In the genomic region with DNA sequence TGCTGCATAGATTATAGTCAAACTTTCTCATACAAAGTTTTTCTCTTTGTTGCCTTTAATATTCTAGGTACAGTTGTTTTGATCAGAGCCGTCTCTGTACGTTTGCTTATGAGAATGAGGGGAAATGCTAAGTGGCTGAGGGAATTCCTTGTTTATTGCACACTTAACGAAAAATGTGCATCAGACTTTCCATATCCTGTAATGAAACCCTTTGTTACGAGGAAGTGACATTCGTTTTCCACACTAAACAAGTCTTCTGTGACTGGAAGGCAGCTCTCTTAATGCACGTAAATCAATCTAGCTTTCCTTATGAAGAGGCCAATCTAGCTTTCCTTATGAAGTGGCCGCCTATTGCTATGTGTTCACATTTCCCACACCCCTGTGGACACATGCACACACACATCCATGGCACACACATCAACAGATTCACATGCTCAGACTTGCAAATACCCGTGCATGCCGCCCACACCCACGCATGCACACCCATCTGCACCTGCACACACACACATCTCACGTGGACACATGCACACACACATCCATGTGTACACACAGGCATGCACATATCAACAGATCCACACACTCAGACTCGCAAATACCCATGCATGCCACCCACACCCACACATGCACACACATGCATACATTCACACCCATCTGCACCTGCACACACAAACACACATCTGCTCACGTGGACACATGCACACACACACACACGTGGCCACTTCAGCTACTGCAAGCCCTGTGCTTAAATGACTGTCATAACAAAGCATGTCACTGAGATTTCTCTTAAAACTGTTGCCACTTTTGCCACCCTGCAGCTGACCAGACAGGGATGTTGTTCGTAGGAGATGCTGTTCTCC, we compare ENCODE assay signal across 25 cellular contexts.
DNase-seq lines count a peak whose midpoint lies in the region; ATAC-seq and FAIRE-seq lines count a peak whose summit lies in the region.
"Had no signal": no experiment of that assay in that cellular context is flagged by ENCODE, and none has a peak within 500 bp of the region (broad histone marks: within the 10 kb centered on the region; RNA-seq: fewer than 3 reads in every experiment).

No MANE protein-coding gene starts in this region.

- H3K4me1 Mint-ChIP-seq in activated naive CD4-positive, alpha-beta T cell treated with anti-CD3 and anti-CD28 coated beads for 36 hours (ENCODE audit: low read depth) = peaks cover 35% of the 10 kb centered on the region
- peaks cover 41% of the 10 kb centered on the region for H3K4me1 Mint-ChIP-seq in activated naive CD8-positive, alpha-beta T cell treated with anti-CD3 and anti-CD28 coated beads, Interleukin-2, amount 50 U/mL, for 24 hours

- intact Hi-C loops in activated naive CD4-positive, alpha-beta T cell treated with anti-CD3 and anti-CD28 coated beads for 36 hours (cut with micrococcal nuclease) = loop anchor here (2.0 to 10.0 kb wide), 8 partner anchors 26 to 872 kb away; a partner anchor contains a TSS

- CTCF ChIA-PET in activated naive CD4-positive, alpha-beta T cell treated with anti-CD3 and anti-CD28 coated beads for 36 hours (lab: Charles Lee) = interaction anchor here (0.6 to 0.8 kb wide), 2 partner anchors 68 to 561 kb away, joined by 3 to 4 read pairs; no protein-coding TSS in a partner anchor

- FAIRE-seq in HTR-8/SVneo (lab: Jason Lieb, UNC) = peak; percentile 83
- FAIRE-seq: bronchial epithelial cell, keratinocyte had no signal

- H3K9me3 ChIP-seq in subcutaneous abdominal adipose tissue (ENCODE audit: control insufficient read depth in 5 of 5, low read length in 5 of 5) = no peaks in the 10 kb centered on the region
- H3K9me3 ChIP-seq: psoas muscle had no signal

- peak overlapping the region; percentile 11 for H3K27ac ChIP-seq in subcutaneous abdominal adipose tissue (ENCODE audit: low read depth, low read length)
- H3K27ac ChIP-seq: C4-2B, epithelial cell of prostate, HL-60, psoas muscle, SK-N-MC had no signal

- peaks cover 0 to 22% (median 3%) of the 10 kb centered on the region in 5 donors for H3K4me1 ChIP-seq in subcutaneous abdominal adipose tissue (ENCODE audit: control insufficient read depth in 5 of 5, insufficient read depth in 5 of 5, low read length in 5 of 5)
- H3K4me1 ChIP-seq: psoas muscle had no signal

- H3K27me3 Mint-ChIP-seq in activated naive CD4-positive, alpha-beta T cell treated with anti-CD3 and anti-CD28 coated beads for 36 hours (ENCODE audit: low read depth) = no peaks in the 10 kb centered on the region
- peaks cover 7% of the 10 kb centered on the region for H3K27me3 Mint-ChIP-seq in activated naive CD8-positive, alpha-beta T cell treated with anti-CD3 and anti-CD28 coated beads, Interleukin-2, amount 50 U/mL, for 24 hours

- H3K9ac ChIP-seq in subcutaneous abdominal adipose tissue (ENCODE audit: low read length in 5 of 5) = no peak overlapping the region

- DNase-seq in activated naive CD4-positive, alpha-beta T cell treated with anti-CD3 and anti-CD28 coated beads for 36 hours = peak; percentile 30
- DNase-seq in activated naive CD4-positive, alpha-beta T cell treated with anti-CD3 and anti-CD28 coated beads, Interleukin-2, amount 50 U/mL, for 16 hours = no peak
- DNase-seq in HTR-8/SVneo (ENCODE audit: insufficient read length, low spot score) (no peak), NCI-H748 (lab: John Stamatoyannopoulos, UW; ENCODE audit: unreplicated experiment) (no peak), OCI-M1 (lab: John Stamatoyannopoulos, UW) (no peak)
- DNase-seq in activated naive CD8-positive, alpha-beta T cell treated with anti-CD3 and anti-CD28 coated beads, Interleukin-2, amount 50 U/mL, for 24 hours = no peak
- DNase-seq: DND-41; effector CD8-positive, alpha-beta T cell; Karpas-422; naive thymus-derived CD8-positive, alpha-beta T cell; NCI-H1417 treated with DMSO at 0.1 percent for 48 hours; NCI-H2107; occipital lobe; psoas muscle; trophoblast cell had no signal

- H3K36me3 ChIP-seq in subcutaneous abdominal adipose tissue (ENCODE audit: control insufficient read depth in 5 of 5, insufficient read depth in 5 of 5, low read length in 5 of 5) = peaks cover 0 to under 1% (median 0%) of the 10 kb centered on the region in 5 donors

- H3K9me3 Mint-ChIP-seq in activated naive CD4-positive, alpha-beta T cell treated with anti-CD3 and anti-CD28 coated beads for 36 hours = no peaks in the 10 kb centered on the region
- no peaks in the 10 kb centered on the region for H3K9me3 Mint-ChIP-seq in activated naive CD8-positive, alpha-beta T cell treated with anti-CD3 and anti-CD28 coated beads, Interleukin-2, amount 50 U/mL, for 24 hours
- H3K9me3 Mint-ChIP-seq: naive thymus-derived CD8-positive, alpha-beta T cell; T-helper 1 cell treated with Interleukin-12 subunit alpha and Interleukin-12 subunit beta and Interleukin-4 antibody, amounts not matched to agents 30 μg/mL and 1 μg/mL, for 36 hours had no signal

- H3K27ac Mint-ChIP-seq in activated naive CD4-positive, alpha-beta T cell treated with anti-CD3 and anti-CD28 coated beads for 36 hours = peak overlapping the region; percentile 63
- H3K27ac Mint-ChIP-seq in activated naive CD8-positive, alpha-beta T cell treated with anti-CD3 and anti-CD28 coated beads, Interleukin-2, amount 50 U/mL, for 24 hours = no peak overlapping the region
- H3K27ac Mint-ChIP-seq: mesothelial cell of epicardium; T-helper 1 cell treated with Interleukin-12 subunit alpha and Interleukin-12 subunit beta and Interleukin-4 antibody, amounts not matched to agents 30 μg/mL and 1 μg/mL, for 36 hours had no signal

- no peaks in the 10 kb centered on the region for H3K36me3 Mint-ChIP-seq in activated naive CD4-positive, alpha-beta T cell treated with anti-CD3 and anti-CD28 coated beads for 36 hours (ENCODE audit: low read depth)
- peaks cover 2% of the 10 kb centered on the region for H3K36me3 Mint-ChIP-seq in activated naive CD8-positive, alpha-beta T cell treated with anti-CD3 and anti-CD28 coated beads, Interleukin-2, amount 50 U/mL, for 24 hours (ENCODE audit: low read depth)
- H3K36me3 Mint-ChIP-seq: mesothelial cell of epicardium had no signal

- H3K4me3 Mint-ChIP-seq in activated naive CD4-positive, alpha-beta T cell treated with anti-CD3 and anti-CD28 coated beads for 36 hours = no peak overlapping the region
- no peak overlapping the region for H3K4me3 Mint-ChIP-seq in activated naive CD8-positive, alpha-beta T cell treated with anti-CD3 and anti-CD28 coated beads, Interleukin-2, amount 50 U/mL, for 24 hours
- H3K4me3 Mint-ChIP-seq: mesothelial cell of epicardium; naive thymus-derived CD8-positive, alpha-beta T cell; T-helper 1 cell treated with Interleukin-12 subunit alpha and Interleukin-12 subunit beta and Interleukin-4 antibody, amounts not matched to agents 30 μg/mL and 1 μg/mL, for 36 hours had no signal

- no peak overlapping the region for H3K4me3 ChIP-seq in subcutaneous abdominal adipose tissue (ENCODE audit: low read depth in 1 of 5, low read length in 5 of 5)
- H3K4me3 ChIP-seq: psoas muscle, SK-N-MC had no signal

- peak; percentile 58 for ATAC-seq in activated naive CD8-positive, alpha-beta T cell treated with anti-CD3 and anti-CD28 coated beads, Interleukin-2, amount 50 U/mL, for 24 hours
- ATAC-seq: activated CD4-positive, CD25-positive, alpha-beta regulatory T cell treated with anti-CD3 and anti-CD28 coated beads, Interleukin-2, amount 50 U/mL, for 24 hours; naive thymus-derived CD8-positive, alpha-beta T cell; psoas muscle had no signal

- no peaks in the 10 kb centered on the region for H3K27me3 ChIP-seq in subcutaneous abdominal adipose tissue (ENCODE audit: control insufficient read depth in 5 of 5, insufficient read depth in 4 of 5, low read length in 5 of 5)
